Comparison of ENCODE assay signal across 8 cellular contexts in the genomic region with DNA sequence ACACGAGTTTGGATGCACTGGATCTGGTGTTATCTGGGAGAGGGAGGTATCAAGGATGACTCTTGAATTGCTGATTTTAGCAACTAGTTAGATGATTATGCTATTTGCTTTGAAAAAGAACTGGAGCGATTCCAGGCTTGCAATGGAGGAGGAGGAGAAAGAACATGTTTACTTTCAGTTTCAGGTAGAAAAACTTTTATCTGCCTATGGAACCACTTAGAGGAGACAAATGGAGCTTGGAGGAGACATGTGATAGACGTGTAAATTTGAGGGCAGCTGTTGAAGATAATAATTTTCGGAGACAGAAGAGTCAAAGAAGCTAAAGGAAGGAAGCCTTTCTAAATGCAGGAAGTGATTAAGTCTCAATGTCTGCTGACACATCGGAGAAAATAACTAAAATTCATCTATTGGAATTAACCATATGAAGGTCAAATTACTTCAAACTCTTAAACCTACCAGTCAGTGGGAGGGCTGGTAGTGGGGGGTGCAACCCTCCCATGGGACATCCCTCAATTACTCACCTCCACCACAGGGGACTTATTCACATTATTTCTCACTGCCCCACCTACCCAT. TPM values are rescaled to one million over a fixed set of nuclear protein-coding genes. Genes with fewer than 3 reads are reported as not detected.
A peak's percentile ranks its signal among the peaks of the same experiment; 100 is the strongest.
DNase-seq lines count a peak whose midpoint lies in the region; ATAC-seq, FAIRE-seq and TF ChIP-seq lines count a peak whose summit lies in the region.

No MANE protein-coding gene starts in this region.

- H3K27me3 ChIP-seq in heart right ventricle (no peaks in the 10 kb centered on the region), right cardiac atrium (ENCODE audit: control insufficient read depth, insufficient read depth) (no peaks in the 10 kb centered on the region)

- TF ChIP-seq CTCF in heart right ventricle (IDR thresholded peaks at IDR 0.05) = no peak
- TF ChIP-seq CTCF in VCaP (conservative IDR thresholded peaks at IDR 0.05) = no peak
- no peak for TF ChIP-seq CTCF in D721Med (IDR thresholded peaks at IDR 0.05; ENCODE audit: insufficient read depth, missing control alignments)

- intact Hi-C loops in heart right ventricle (cut with DNase I) = loop anchor here in 1 of 10 donors (10.0 kb wide), 1 partner anchor 57 kb away; the partner anchor contains the start of gene GNAI1
- intact Hi-C loops in Right ventricle myocardium inferior (cut with DNase I) = no loop called here
- intact Hi-C loops in right cardiac atrium (cut with DNase I) = no loop called here

- H3K4me1 ChIP-seq in heart right ventricle (peaks cover 0 to 11% (median 0%) of the 10 kb centered on the region in 9 donors), right cardiac atrium (ENCODE audit: control insufficient read depth, insufficient read depth, low read length) (no peaks in the 10 kb centered on the region)

- H3K27ac ChIP-seq in heart right ventricle (no peak overlapping the region), VCaP (peak overlapping the region; percentile 43), right cardiac atrium (ENCODE audit: low read length) (no peak overlapping the region)

- peaks cover 0 to 5% (median 0%) of the 10 kb centered on the region in 11 donors for H3K9me3 ChIP-seq in heart right ventricle
- no peaks in the 10 kb centered on the region for H3K9me3 ChIP-seq in right cardiac atrium (ENCODE audit: control insufficient read depth, low read length)

- DNase-seq in heart right ventricle (no peak), Right ventricle myocardium inferior (ENCODE audit: missing footprints) (no peak), right cardiac atrium (no peak), T-helper 9 cell (no peak), D721Med (ENCODE audit: insufficient read length, low spot score) (no peak)
- peak; percentile 27 for DNase-seq in stimulated activated naive CD8-positive, alpha-beta T cell treated with anti-CD3 and anti-CD28 coated beads, Interleukin-15, Interleukin-2, amounts not matched to agents 100 U/mL and 50 U/mL, for 24 hours

- ATAC-seq in heart right ventricle (no peak), Right ventricle myocardium inferior (no peak), right cardiac atrium (no peak), GM18873 (IDR thresholded peaks at IDR 0.05; ENCODE audit: low FRiP score, unreplicated experiment) (no peak)
- peak; percentile 91 for ATAC-seq in stimulated activated naive CD8-positive, alpha-beta T cell treated with anti-CD3 and anti-CD28 coated beads, Interleukin-15, Interleukin-2, amounts not matched to agents 100 U/mL and 50 U/mL, for 24 hours

- peak overlapping the region in 9 of 10 donors; percentile 5 to 49 (median 39) for H3K4me3 ChIP-seq in heart right ventricle
- peak overlapping the region; percentile 45 for H3K4me3 ChIP-seq in right cardiac atrium (ENCODE audit: low read length)

- WGBS in heart right ventricle, 2 donors = 18 to 37% methylated on average over 5 of the region's 5 CpGs
- 17% methylated on average over 5 of the region's 5 CpGs for WGBS in right cardiac atrium

- H3K36me3 ChIP-seq in heart right ventricle = no peaks in the 10 kb centered on the region

- no peak for FAIRE-seq in D721Med (lab: Jason Lieb, UNC)

RNA-seq across cellular contexts. Expression of gene GNAI1, which starts 56.4 kb away (rescaled TPM):
- 10 to 100 TPM in 8 of 10 donors, 1 to 10 TPM in 2; 9.1 to 19.9 (median 13.6) TPM for total RNA-seq in heart right ventricle
- polyA plus RNA-seq in heart right ventricle = 1 to 10 TPM; 5.5 to 6.5 TPM
- total RNA-seq in Right ventricle myocardium inferior = 12.4 TPM
- 10 to 100 TPM in 2 of 4 donors, 1 to 10 TPM in 2; 7.9 to 10.2 (median 9.5) TPM for total RNA-seq in right cardiac atrium
- 7.5 TPM for polyA plus RNA-seq in right cardiac atrium
